ENCODE assay signal across 17 cellular contexts in the genomic region with DNA sequence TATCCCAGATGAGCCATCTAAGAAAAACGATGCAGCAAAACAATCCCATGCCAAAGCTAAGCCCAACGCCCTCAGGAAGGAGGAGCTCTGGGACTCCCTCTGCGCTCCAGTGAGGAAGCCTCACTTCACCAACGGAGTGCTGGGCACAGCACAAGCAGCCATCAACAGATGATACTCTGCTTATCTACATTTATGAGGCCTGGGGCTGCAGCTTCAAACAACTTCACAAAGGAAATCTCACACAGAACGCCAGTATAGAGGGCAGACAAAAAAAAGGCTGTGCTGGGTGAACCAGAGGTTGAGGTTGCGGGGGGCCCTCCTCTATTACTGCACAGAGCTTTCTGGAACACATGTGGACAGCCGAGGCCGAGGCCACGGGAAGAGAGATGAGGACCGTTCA. TPM values are rescaled to one million over a fixed set of nuclear protein-coding genes. Genes with fewer than 3 reads are reported as not detected.
"Had no signal": no experiment of that assay in that cellular context is flagged by ENCODE, and none has a peak within 500 bp of the region (broad histone marks: within the 10 kb centered on the region; RNA-seq: fewer than 3 reads in every experiment).

No MANE protein-coding gene starts in this region.

- H3K4me3 ChIP-seq: ascending aorta, breast epithelium, gastrocnemius medialis, heart left ventricle, lung, SK-N-MC had no signal

- H3K9me3 ChIP-seq: ascending aorta, breast epithelium, gastrocnemius medialis, neutrophil had no signal

- H2AFZ ChIP-seq: parathyroid adenoma had no signal

- H3K4me3 Mint-ChIP-seq: activated CD4-positive, alpha-beta T cell treated with anti-CD3 and anti-CD28 coated beads, Interleukin-2, amount 10 ng/mL, durations not matched to agents 24 days and 14 days; dendritic cell treated with granulocyte-macrophage colony-stimulating factor and Interleukin-4, amounts not matched to agents 40 ng/mL and 50 ng/mL, for 4 days; endodermal cell had no signal

- H3K27ac ChIP-seq: ascending aorta, breast epithelium, gastrocnemius medialis, heart left ventricle, neutrophil, parathyroid adenoma, SK-N-MC had no signal

- DNase-seq: activated CD4-positive, alpha-beta T cell treated with anti-CD3 and anti-CD28 coated beads, Interleukin-2, amount 10 ng/mL, durations not matched to agents 24 days and 14 days; activated CD4-positive, CD25-positive, alpha-beta regulatory T cell; activated effector memory CD4-positive, alpha-beta T cell treated with anti-CD3 and anti-CD28 coated beads, Interleukin-2, amount 50 U/mL, for 16 hours; cerebellar nuclear complex; endodermal cell; gastrocnemius medialis; left cardiac atrium; stimulated activated CD4-positive, alpha-beta T cell treated with anti-CD3 and anti-CD28 coated beads, Interleukin-1b, Interleukin-23, amount 100 ng/mL, for 48 hours; T-helper 2 cell had no signal

- H3K4me1 Mint-ChIP-seq: endodermal cell had no signal

- H3K27me3 ChIP-seq: ascending aorta, breast epithelium, gastrocnemius medialis, heart left ventricle, neutrophil had no signal

- ATAC-seq: gastrocnemius medialis, heart left ventricle, left cardiac atrium had no signal

- H3K9me3 Mint-ChIP-seq: activated CD4-positive, alpha-beta T cell treated with anti-CD3 and anti-CD28 coated beads, Interleukin-2, amount 10 ng/mL, durations not matched to agents 24 days and 14 days; dendritic cell treated with granulocyte-macrophage colony-stimulating factor and Interleukin-4, amounts not matched to agents 40 ng/mL and 50 ng/mL, for 4 days; endodermal cell had no signal

- H3K27me3 Mint-ChIP-seq: activated CD4-positive, alpha-beta T cell treated with anti-CD3 and anti-CD28 coated beads, Interleukin-2, amount 10 ng/mL, durations not matched to agents 24 days and 14 days; dendritic cell treated with granulocyte-macrophage colony-stimulating factor and Interleukin-4, amounts not matched to agents 40 ng/mL and 50 ng/mL, for 4 days had no signal

- H3K9ac ChIP-seq: parathyroid adenoma had no signal

- H3K79me2 ChIP-seq: parathyroid adenoma had no signal

- H3K27ac Mint-ChIP-seq: activated CD4-positive, alpha-beta T cell treated with anti-CD3 and anti-CD28 coated beads, Interleukin-2, amount 10 ng/mL, durations not matched to agents 24 days and 14 days; dendritic cell treated with granulocyte-macrophage colony-stimulating factor and Interleukin-4, amounts not matched to agents 40 ng/mL and 50 ng/mL, for 4 days; endodermal cell had no signal

- H3K4me1 ChIP-seq: ascending aorta, breast epithelium, gastrocnemius medialis had no signal

- H3K36me3 ChIP-seq: ascending aorta, breast epithelium, gastrocnemius medialis had no signal

RNA-seq across cellular contexts. Expression of a gene that starts 34.9 kb away (rescaled TPM):
- total RNA-seq: ascending aorta had no signal
